ENCODE assay signal across 14 cellular contexts in genomic region chr19:42421101-42421500, GRCh38. TPM values are rescaled to one million over a fixed set of nuclear protein-coding genes. Genes with fewer than 3 reads are reported as not detected.
DNase-seq lines count a peak whose midpoint lies in the region; ATAC-seq and TF ChIP-seq lines count a peak whose summit lies in the region.
"Had no signal": no experiment of that assay in that cellular context is flagged by ENCODE, and none has a peak within 500 bp of the region (broad histone marks: within the 10 kb centered on the region; RNA-seq: fewer than 3 reads in every experiment).

No MANE protein-coding gene starts in this region.

- ATAC-seq in activated T-cell treated with anti-CD3 and anti-CD28 coated beads, Interleukin-2, amount 50 U/mL, for 4 hours = no peak
- ATAC-seq in RWPE2 (ENCODE audit: low read depth) (no peak), foreskin keratinocyte (no peak), HG02798 (IDR thresholded peaks at IDR 0.05; ENCODE audit: poor library complexity, unreplicated experiment) (no peak)

- H3K27me3 Mint-ChIP-seq in activated T-cell treated with anti-CD3 and anti-CD28 coated beads, Interleukin-2, amount 50 U/mL, for 24 hours = no peaks in the 10 kb centered on the region
- H3K27me3 Mint-ChIP-seq in activated T-cell treated with anti-CD3 and anti-CD28 coated beads, Interleukin-2, amount 50 U/mL, for 4 hours (ENCODE audit: low read depth) = no peaks in the 10 kb centered on the region

- DNase-seq in activated T-cell treated with anti-CD3 and anti-CD28 coated beads, Interleukin-2, amount 50 U/mL, for 24 hours = no peak
- no peak for DNase-seq in activated T-cell treated with anti-CD3 and anti-CD28 coated beads, Interleukin-2, amount 50 U/mL, for 4 hours
- DNase-seq in RWPE2 (ENCODE audit: low spot score) = no peak
- DNase-seq in foreskin keratinocyte = no peak
- no peak for DNase-seq in spleen
- no peak for DNase-seq in hypothalamus (lab: John Stamatoyannopoulos, UW)
- DNase-seq in AG08395 (ENCODE audit: low spot score) = no peak
- DNase-seq: activated T-cell treated with anti-CD3 and anti-CD28 coated beads, Interleukin-2, amount 50 U/mL, for 1 hour; NCI-H2107 had no signal

- WGBS in spleen, 5 donors = 52 to 67% (median 58%) methylated on average over 4 of the region's 4 CpGs

- peak overlapping the region; percentile 96 for H3K4me3 Mint-ChIP-seq in activated T-cell treated with anti-CD3 and anti-CD28 coated beads, Interleukin-2, amount 50 U/mL, for 24 hours
- no peak overlapping the region for H3K4me3 Mint-ChIP-seq in activated T-cell treated with anti-CD3 and anti-CD28 coated beads, Interleukin-2, amount 50 U/mL, for 4 hours

- peaks cover 40% of the 10 kb centered on the region for H3K36me3 Mint-ChIP-seq in activated T-cell treated with anti-CD3 and anti-CD28 coated beads, Interleukin-2, amount 50 U/mL, for 24 hours (ENCODE audit: low read depth)
- H3K36me3 Mint-ChIP-seq in activated T-cell treated with anti-CD3 and anti-CD28 coated beads, Interleukin-2, amount 50 U/mL, for 4 hours (ENCODE audit: insufficient read depth) = no peaks in the 10 kb centered on the region

- H3K27me3 ChIP-seq in RWPE2 (ENCODE audit: insufficient read depth, poor library complexity, severe bottlenecking) = no peaks in the 10 kb centered on the region
- no peaks in the 10 kb centered on the region for H3K27me3 ChIP-seq in foreskin keratinocyte
- H3K27me3 ChIP-seq in spleen (replicated peaks in 1 of 7) = peaks cover 0 to 7% (median 0%) of the 10 kb centered on the region in 7 donors
- H3K27me3 ChIP-seq: hepatocyte, SJSA1 had no signal

- no peaks in the 10 kb centered on the region for H3K9me3 Mint-ChIP-seq in activated T-cell treated with anti-CD3 and anti-CD28 coated beads, Interleukin-2, amount 50 U/mL, for 24 hours
- no peaks in the 10 kb centered on the region for H3K9me3 Mint-ChIP-seq in activated T-cell treated with anti-CD3 and anti-CD28 coated beads, Interleukin-2, amount 50 U/mL, for 4 hours

- intact Hi-C loops in spleen (cut with DNase I; ENCODE audit: low total_unique reads) = no loop called here

- H3K4me1 Mint-ChIP-seq in activated T-cell treated with anti-CD3 and anti-CD28 coated beads, Interleukin-2, amount 50 U/mL, for 24 hours (ENCODE audit: low read depth) = peaks cover 45% of the 10 kb centered on the region
- peaks cover 44% of the 10 kb centered on the region for H3K4me1 Mint-ChIP-seq in activated T-cell treated with anti-CD3 and anti-CD28 coated beads, Interleukin-2, amount 50 U/mL, for 4 hours (ENCODE audit: low read depth)

- TF ChIP-seq CTCF in RWPE2 (IDR thresholded peaks at IDR 0.05; ENCODE audit: poor library complexity, severe bottlenecking) (no peak), foreskin keratinocyte (conservative IDR thresholded peaks at IDR 0.05) (no peak), spleen (IDR thresholded peaks at IDR 0.05 in 8 of 11, conservative IDR thresholded peaks at IDR 0.05 in 3 of 11) (no peak)

- no peak for TF ChIP-seq POLR2A in spleen (IDR thresholded peaks at IDR 0.05)

- no peaks in the 10 kb centered on the region for H3K9me3 ChIP-seq in RWPE2 (ENCODE audit: severe bottlenecking)
- H3K9me3 ChIP-seq in spleen = no peaks in the 10 kb centered on the region
- H3K9me3 ChIP-seq: prostate gland, SJSA1 had no signal

- H3K36me3 ChIP-seq in RWPE2 (ENCODE audit: low read depth) = peaks cover 4% of the 10 kb centered on the region; the same call in 1 of the 2 replicates
- H3K36me3 ChIP-seq in spleen = peaks cover 0 to 28% (median 3%) of the 10 kb centered on the region in 6 donors
- H3K36me3 ChIP-seq: prostate gland had no signal

- H3K4me3 ChIP-seq in RWPE2 (ENCODE audit: severe bottlenecking) (no peak overlapping the region), spleen (peak overlapping the region in 1 of 8 donors; percentile 98)
- H3K4me3 ChIP-seq: hepatocyte, lung, prostate gland, SJSA1 had no signal

- peak overlapping the region; percentile 5 for H3K27ac Mint-ChIP-seq in activated T-cell treated with anti-CD3 and anti-CD28 coated beads, Interleukin-2, amount 50 U/mL, for 24 hours

- H3K4me1 ChIP-seq in RWPE2 (ENCODE audit: insufficient read depth, poor library complexity, severe bottlenecking) (peaks cover 28% of the 10 kb centered on the region), foreskin keratinocyte (peaks cover 19% of the 10 kb centered on the region), spleen (peaks cover 24 to 65% (median 51%) of the 10 kb centered on the region in 6 donors)
- H3K4me1 ChIP-seq: prostate gland had no signal

- H3K27ac ChIP-seq in RWPE2 (ENCODE audit: poor library complexity, severe bottlenecking) = peak overlapping the region; percentile 83
- peak overlapping the region; percentile 99 for H3K27ac ChIP-seq in foreskin keratinocyte
- peak overlapping the region; percentile 43 to 92 (median 90) for H3K27ac ChIP-seq in spleen
- H3K27ac ChIP-seq: hepatocyte, prostate gland, SJSA1 had no signal

RNA-seq across cellular contexts. Expression of gene LIPE, which starts 6.1 kb away (rescaled TPM):
- total RNA-seq in activated T-cell treated with anti-CD3 and anti-CD28 coated beads, Interleukin-2, amount 50 U/mL, for 4 hours = 10 to 100 TPM; 23.0 to 29.1 (median 28.0) TPM
- total RNA-seq in foreskin keratinocyte (23.9 and 27.0 TPM in 2 replicates), spleen (10 to 100 TPM; 20.7 to 43.7 (median 25.3) TPM)
- polyA plus RNA-seq in foreskin keratinocyte (24.2 and 27.7 TPM in 2 replicates), spleen (10 to 100 TPM; 20.6 to 39.5 (median 21.1) TPM)

RNA-seq across cellular contexts. Expression of gene CXCL17, which starts 21.6 kb away (rescaled TPM):
- not detected for total RNA-seq in activated T-cell treated with anti-CD3 and anti-CD28 coated beads, Interleukin-2, amount 50 U/mL, for 4 hours
- total RNA-seq in foreskin keratinocyte = not detected in 2 replicates
- polyA plus RNA-seq in foreskin keratinocyte = not detected in 2 replicates
- total RNA-seq in spleen = not detected
- under 1 TPM; 0.11 to 0.19 (median 0.12) TPM for polyA plus RNA-seq in spleen
- total RNA-seq: SJSA1 had no signal

RNA-seq across cellular contexts. Expression of gene CNFN, which starts 31.0 kb away (rescaled TPM):
- total RNA-seq in activated T-cell treated with anti-CD3 and anti-CD28 coated beads, Interleukin-2, amount 50 U/mL, for 4 hours = not detected
- total RNA-seq in foreskin keratinocyte (5.4 and 6.7 TPM in 2 replicates), spleen (1 to 10 TPM in 4 of 7 donors, under 1 TPM in 1, not detected in 2; 0.80 to 2.8 (median 2.5) TPM)
- polyA plus RNA-seq in foreskin keratinocyte (12.0 and 14.7 TPM in 2 replicates), spleen (10 to 100 TPM; 13.1 to 16.8 (median 15.7) TPM)
- total RNA-seq: SJSA1 had no signal
